ENCODE assay signal across 8 cellular contexts in genomic region chr2:39123436-39123999, GRCh38. TPM values are rescaled to one million over a fixed set of nuclear protein-coding genes. Genes with fewer than 3 reads are reported as not detected.
DNase-seq lines count a peak whose midpoint lies in the region; ATAC-seq and TF ChIP-seq lines count a peak whose summit lies in the region.

No MANE protein-coding gene starts in this region.

- H3K9me3 ChIP-seq in hepatocyte (ENCODE audit: low read depth) (no peaks in the 10 kb centered on the region), skeletal muscle tissue (ENCODE audit: control insufficient read depth in 3 of 3, low read length in 3 of 3) (no peaks in the 10 kb centered on the region)

- H3K27me3 ChIP-seq in H7 (ENCODE audit: control insufficient read depth, insufficient read depth, low read length), result no peaks in the 10 kb centered on the region
- no peaks in the 10 kb centered on the region for H3K27me3 ChIP-seq in hepatocyte
- H3K27me3 ChIP-seq in skeletal muscle tissue (ENCODE audit: control insufficient read depth in 3 of 3, insufficient read depth in 3 of 3, low read length in 3 of 3), result no peaks in the 10 kb centered on the region

- H3K27ac Mint-ChIP-seq in activated CD4-positive, alpha-beta memory T cell treated with anti-CD3 and anti-CD28 coated beads, Interleukin-2, amount 10 ng/mL, durations not matched to agents 7 days and 5 days, result peak overlapping the region; percentile 92

- peak overlapping the region; percentile 97 for H3K27ac ChIP-seq in hepatocyte
- peak overlapping the region; percentile 79 for H3K27ac ChIP-seq in skeletal muscle tissue (ENCODE audit: low read depth, low read length)

- H3K4me2 ChIP-seq in hepatocyte, result peak overlapping the region; percentile 89

- ATAC-seq in HG02852 (IDR thresholded peaks at IDR 0.05; ENCODE audit: unreplicated experiment), result no peak
- ATAC-seq in HG03039 (IDR thresholded peaks at IDR 0.05; ENCODE audit: unreplicated experiment), result no peak

- H3K4me1 ChIP-seq in hepatocyte (ENCODE audit: insufficient read depth), result peaks cover 26% of the 10 kb centered on the region
- peaks cover 21 to 33% (median 28%) of the 10 kb centered on the region in 3 donors for H3K4me1 ChIP-seq in skeletal muscle tissue (ENCODE audit: control insufficient read depth in 3 of 3, insufficient read depth in 3 of 3, low read length in 3 of 3)

- peak overlapping the region; percentile 61 for H2AFZ ChIP-seq in hepatocyte

- no peaks in the 10 kb centered on the region for H3K27me3 Mint-ChIP-seq in activated CD4-positive, alpha-beta memory T cell treated with anti-CD3 and anti-CD28 coated beads, Interleukin-2, amount 10 ng/mL, durations not matched to agents 7 days and 5 days

- H3K36me3 Mint-ChIP-seq in activated CD4-positive, alpha-beta memory T cell treated with anti-CD3 and anti-CD28 coated beads, Interleukin-2, amount 10 ng/mL, durations not matched to agents 7 days and 5 days (ENCODE audit: low read depth), result peaks cover 35% of the 10 kb centered on the region

- H3K36me3 ChIP-seq in H7 (replicated peaks; ENCODE audit: control insufficient read depth, insufficient read depth, low read length) (no peaks in the 10 kb centered on the region), hepatocyte (replicated peaks; ENCODE audit: insufficient read depth, low read depth) (no peaks in the 10 kb centered on the region), skeletal muscle tissue (ENCODE audit: control insufficient read depth in 3 of 3, insufficient read depth in 3 of 3, low read length in 3 of 3) (no peaks in the 10 kb centered on the region)

- CTCF ChIA-PET in activated CD4-positive, alpha-beta memory T cell treated with anti-CD3 and anti-CD28 coated beads, Interleukin-2, amount 10 ng/mL, durations not matched to agents 7 days and 5 days (lab: Charles Lee), result interaction anchor here (0.6 to 3.9 kb wide), 16 partner anchors 10 to 105 kb away, joined by 3 to 47 read pairs (median 6); no protein-coding TSS in a partner anchor

- no peaks in the 10 kb centered on the region for H3K9me2 ChIP-seq in hepatocyte (replicated peaks; ENCODE audit: insufficient read depth)

- peaks cover 13% of the 10 kb centered on the region for H4K20me1 ChIP-seq in hepatocyte (ENCODE audit: insufficient read depth, poor library complexity, severe bottlenecking)

- POLR2A ChIA-PET in activated CD4-positive, alpha-beta memory T cell treated with anti-CD3 and anti-CD28 coated beads, Interleukin-2, amount 10 ng/mL, durations not matched to agents 7 days and 5 days (lab: Charles Lee), result interaction anchor here (0.9 to 17.0 kb wide), 15 partner anchors 7 to 373 kb away, joined by 3 to 770 read pairs (median 5); partner anchors contain the start of genes SOS1 and SRSF7

- H3K9me3 Mint-ChIP-seq in activated CD4-positive, alpha-beta memory T cell treated with anti-CD3 and anti-CD28 coated beads, Interleukin-2, amount 10 ng/mL, durations not matched to agents 7 days and 5 days, result no peaks in the 10 kb centered on the region

- H3K9ac ChIP-seq in skeletal muscle tissue (ENCODE audit: low read depth in 1 of 3, low read length in 3 of 3), result peak overlapping the region; percentile 73 to 97 (median 95)

- H3K4me3 ChIP-seq in H7 (ENCODE audit: insufficient read depth, low read depth, low read length), result peak overlapping the region; percentile 80
- H3K4me3 ChIP-seq in hepatocyte, result peak overlapping the region; percentile 51
- H3K4me3 ChIP-seq in skeletal muscle tissue (ENCODE audit: low read length in 3 of 3), result peak overlapping the region; percentile 82 to 100 (median 97)

- no peak for TF ChIP-seq CTCF in hepatocyte (IDR thresholded peaks at IDR 0.05; ENCODE audit: poor library complexity)

- H3K4me1 Mint-ChIP-seq in activated CD4-positive, alpha-beta memory T cell treated with anti-CD3 and anti-CD28 coated beads, Interleukin-2, amount 10 ng/mL, durations not matched to agents 7 days and 5 days, result peaks cover 62% of the 10 kb centered on the region

- peak overlapping the region; percentile 89 for H3K4me3 Mint-ChIP-seq in activated CD4-positive, alpha-beta memory T cell treated with anti-CD3 and anti-CD28 coated beads, Interleukin-2, amount 10 ng/mL, durations not matched to agents 7 days and 5 days

- 78% methylated on average over 25 of the region's 25 CpGs for WGBS in hepatocyte (ENCODE audit: low lambda C conversion rate, missing lambda C conversion rate)

- H3K79me2 ChIP-seq in hepatocyte, result peaks cover 29% of the 10 kb centered on the region

- DNase-seq in H7 (no peak), hepatocyte (ENCODE audit: low spot score) (no peak), NOMO-1 treated with dmso at 0.1 percent for 144 hours (lab: John Stamatoyannopoulos, UW; ENCODE audit: unreplicated experiment) (no peak), NOMO-1 treated with DMSO at 0.1 percent for 48 hours (lab: John Stamatoyannopoulos, UW; ENCODE audit: unreplicated experiment) (no peak)
- no peak for DNase-seq in activated CD4-positive, alpha-beta memory T cell treated with anti-CD3 and anti-CD28 coated beads, Interleukin-2, amount 10 ng/mL, durations not matched to agents 7 days and 5 days

RNA-seq across cellular contexts. Expression of gene SOS1, which starts 2.7 kb away (rescaled TPM):
- total RNA-seq in H7 (2014; rRNA removed; shearing (Covaris generic)), result 8.4 and 22.0 TPM in 2 replicates
- total RNA-seq in activated CD4-positive, alpha-beta memory T cell treated with anti-CD3 and anti-CD28 coated beads, Interleukin-2, amount 10 ng/mL, durations not matched to agents 7 days and 5 days, result 100 to 1,000 TPM; 229 to 254 TPM
- total RNA-seq in hepatocyte, result 34.6 and 48.4 TPM in 2 replicates
- polyA plus RNA-seq in hepatocyte, result 11.9 and 14.4 TPM in 2 replicates
- total RNA-seq in skeletal muscle tissue, result 14.1 TPM
